ENCODE assay signal across 9 cellular contexts in the genomic region with DNA sequence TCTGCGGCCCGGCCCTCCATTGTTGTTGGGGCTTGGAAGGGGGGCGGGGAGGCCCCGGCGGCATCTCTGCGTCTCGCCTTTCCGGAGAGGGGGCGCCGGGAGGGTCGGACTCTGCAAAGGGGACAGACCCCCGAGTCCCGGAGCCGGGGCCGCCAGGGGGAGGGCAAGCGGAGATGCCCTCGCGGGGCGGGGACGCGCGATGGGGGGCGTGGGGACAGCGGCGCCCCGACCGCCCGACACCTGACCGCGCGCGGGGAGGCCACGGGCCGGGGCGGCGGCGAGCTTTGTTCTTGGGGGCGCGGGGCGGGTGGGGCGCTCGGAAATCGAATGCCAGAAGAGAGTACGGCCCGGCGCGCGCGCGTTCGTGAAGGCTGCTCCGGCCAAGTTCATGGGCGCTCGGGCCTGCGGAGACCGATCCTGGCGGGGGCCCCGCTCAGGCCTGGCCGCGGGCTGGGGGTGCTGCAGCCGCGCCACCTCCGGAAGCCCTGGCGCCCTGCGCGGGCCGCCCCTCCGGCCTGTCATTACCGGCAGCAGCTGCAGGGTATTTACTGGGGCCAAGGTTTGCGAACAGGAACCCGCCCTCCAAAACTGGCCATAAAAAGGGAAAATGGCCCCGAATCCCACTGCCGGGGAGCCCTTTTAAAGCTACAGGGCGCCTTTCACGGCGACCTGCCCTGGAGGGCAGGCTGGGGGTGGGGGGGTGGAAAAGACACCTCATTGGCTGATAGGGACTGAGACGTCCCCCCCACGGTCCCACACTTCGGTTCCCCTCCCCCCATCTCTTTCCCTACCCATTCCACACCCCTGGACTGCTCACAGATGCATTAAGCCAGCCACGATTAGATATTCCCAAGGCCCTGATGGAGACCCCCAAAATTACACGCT. TPM values are rescaled to one million over a fixed set of nuclear protein-coding genes. Genes with fewer than 3 reads are reported as not detected.
DNase-seq lines count a peak whose midpoint lies in the region; ATAC-seq lines count a peak whose summit lies in the region.
"Had no signal": no experiment of that assay in that cellular context is flagged by ENCODE, and none has a peak within 500 bp of the region (broad histone marks: within the 10 kb centered on the region; RNA-seq: fewer than 3 reads in every experiment).

No MANE protein-coding gene starts in this region.

- H3K36me3 ChIP-seq in iPS DF 6.9 (ENCODE audit: control insufficient read depth, insufficient read depth, low read length), result no peaks in the 10 kb centered on the region; the same call in 1 of the 2 replicates

- no peaks in the 10 kb centered on the region; the same call in 1 of the 2 replicates for H3K4me1 ChIP-seq in iPS DF 6.9 (ENCODE audit: control insufficient read depth, insufficient read depth, low read length)

- peak overlapping the region; percentile 52; the same call in 1 of the 2 replicates for H3K4me3 ChIP-seq in iPS DF 6.9 (ENCODE audit: low read length)

- peaks cover 21% of the 10 kb centered on the region for H3K4me1 Mint-ChIP-seq in activated naive CD4-positive, alpha-beta T cell treated with anti-CD3 and anti-CD28 coated beads for 36 hours (ENCODE audit: low read depth)
- H3K4me1 Mint-ChIP-seq in activated CD4-positive, alpha-beta memory T cell treated with anti-CD3 and anti-CD28 coated beads, Interleukin-2, amount 10 ng/mL, durations not matched to agents 7 days and 5 days, result peaks cover 37% of the 10 kb centered on the region
- peaks cover 38% of the 10 kb centered on the region for H3K4me1 Mint-ChIP-seq in stimulated activated memory B cell treated with anti-CD40 and anti-IgM and Interleukin-4, amounts not matched to agents 10 μg/mL and 1 μg/mL and 100 μg/mL, for 72 hours

- H3K27ac Mint-ChIP-seq in activated naive CD4-positive, alpha-beta T cell treated with anti-CD3 and anti-CD28 coated beads for 36 hours, result no peak overlapping the region
- H3K27ac Mint-ChIP-seq in activated naive CD4-positive, alpha-beta T cell treated with anti-CD3 and anti-CD28 coated beads, Interleukin-2, amount 50 U/mL, for 72 hours, result no peak overlapping the region
- H3K27ac Mint-ChIP-seq in activated CD4-positive, alpha-beta memory T cell treated with anti-CD3 and anti-CD28 coated beads, Interleukin-2, amount 10 ng/mL, durations not matched to agents 7 days and 5 days, result no peak overlapping the region
- no peak overlapping the region for H3K27ac Mint-ChIP-seq in stimulated activated memory B cell treated with anti-CD40 and anti-IgM and Interleukin-4, amounts not matched to agents 10 μg/mL and 1 μg/mL and 100 μg/mL, for 72 hours

- peaks cover 15% of the 10 kb centered on the region for H3K27me3 ChIP-seq in iPS DF 6.9 (ENCODE audit: control insufficient read depth, insufficient read depth, low read length)

- no CpG with 5 or more reads among the region's 81 CpGs for WGBS in iPS DF 6.9 (ENCODE audit: insufficient coverage, insufficient read length)

- intact Hi-C loops in activated naive CD4-positive, alpha-beta T cell treated with anti-CD3 and anti-CD28 coated beads for 36 hours (cut with micrococcal nuclease), result no loop called here

- no peak overlapping the region for H3K27ac ChIP-seq in iPS DF 6.9 (ENCODE audit: low read length)

- CTCF ChIA-PET in activated naive CD4-positive, alpha-beta T cell treated with anti-CD3 and anti-CD28 coated beads for 36 hours (lab: Charles Lee), result interaction anchor here (0.7 kb wide), 1 partner anchor 81 kb away, joined by 5 read pairs; no protein-coding TSS in a partner anchor
- CTCF ChIA-PET in activated CD4-positive, alpha-beta memory T cell treated with anti-CD3 and anti-CD28 coated beads, Interleukin-2, amount 10 ng/mL, durations not matched to agents 7 days and 5 days (lab: Charles Lee), result interaction anchor here (0.5 kb wide), 1 partner anchor 595 kb away, joined by 5 read pairs; no protein-coding TSS in a partner anchor

- DNase-seq in activated naive CD4-positive, alpha-beta T cell treated with anti-CD3 and anti-CD28 coated beads for 36 hours, result no peak
- no peak for DNase-seq in activated naive CD4-positive, alpha-beta T cell treated with anti-CD3 and anti-CD28 coated beads, Interleukin-2, amount 50 U/mL, for 72 hours (ENCODE audit: low spot score in 2 of 2)
- DNase-seq in activated CD4-positive, alpha-beta memory T cell treated with anti-CD3 and anti-CD28 coated beads, Interleukin-2, amount 10 ng/mL, durations not matched to agents 7 days and 5 days, result no peak
- no peak for DNase-seq in iPS DF 6.9 (ENCODE audit: low read depth, low spot score)
- DNase-seq in stimulated activated CD4-positive, alpha-beta T cell treated with anti-CD3 and anti-CD28 coated beads, Interleukin-1b, Interleukin-23, amount 100 ng/mL, for 48 hours, result no peak
- DNase-seq in SHP77 (lab: John Stamatoyannopoulos, UW), result no peak

- no peak for ATAC-seq in activated naive CD4-positive, alpha-beta T cell treated with anti-CD3 and anti-CD28 coated beads, Interleukin-2, amount 50 U/mL, for 72 hours
- no peak for ATAC-seq in stimulated activated memory B cell treated with anti-CD40 and anti-IgM and Interleukin-4, amounts not matched to agents 10 μg/mL and 1 μg/mL and 100 μg/mL, for 72 hours
- ATAC-seq in HG03342 (IDR thresholded peaks at IDR 0.05; ENCODE audit: unreplicated experiment), result no peak

- H3K9me3 Mint-ChIP-seq in activated naive CD4-positive, alpha-beta T cell treated with anti-CD3 and anti-CD28 coated beads for 36 hours, result no peaks in the 10 kb centered on the region
- no peaks in the 10 kb centered on the region for H3K9me3 Mint-ChIP-seq in activated naive CD4-positive, alpha-beta T cell treated with anti-CD3 and anti-CD28 coated beads, Interleukin-2, amount 50 U/mL, for 72 hours
- H3K9me3 Mint-ChIP-seq in activated CD4-positive, alpha-beta memory T cell treated with anti-CD3 and anti-CD28 coated beads, Interleukin-2, amount 10 ng/mL, durations not matched to agents 7 days and 5 days, result no peaks in the 10 kb centered on the region
- no peaks in the 10 kb centered on the region for H3K9me3 Mint-ChIP-seq in stimulated activated memory B cell treated with anti-CD40 and anti-IgM and Interleukin-4, amounts not matched to agents 10 μg/mL and 1 μg/mL and 100 μg/mL, for 72 hours

- H3K36me3 Mint-ChIP-seq in activated naive CD4-positive, alpha-beta T cell treated with anti-CD3 and anti-CD28 coated beads for 36 hours (ENCODE audit: low read depth), result no peaks in the 10 kb centered on the region
- H3K36me3 Mint-ChIP-seq in activated naive CD4-positive, alpha-beta T cell treated with anti-CD3 and anti-CD28 coated beads, Interleukin-2, amount 50 U/mL, for 72 hours, result peaks cover 0 to 12% of the 10 kb centered on the region in 2 donors
- H3K36me3 Mint-ChIP-seq in activated CD4-positive, alpha-beta memory T cell treated with anti-CD3 and anti-CD28 coated beads, Interleukin-2, amount 10 ng/mL, durations not matched to agents 7 days and 5 days (ENCODE audit: low read depth), result no peaks in the 10 kb centered on the region
- H3K36me3 Mint-ChIP-seq in stimulated activated memory B cell treated with anti-CD40 and anti-IgM and Interleukin-4, amounts not matched to agents 10 μg/mL and 1 μg/mL and 100 μg/mL, for 72 hours, result no peaks in the 10 kb centered on the region

- POLR2A ChIA-PET in activated CD4-positive, alpha-beta memory T cell treated with anti-CD3 and anti-CD28 coated beads, Interleukin-2, amount 10 ng/mL, durations not matched to agents 7 days and 5 days (lab: Charles Lee), result no interaction called here

- H3K4me3 Mint-ChIP-seq in activated naive CD4-positive, alpha-beta T cell treated with anti-CD3 and anti-CD28 coated beads for 36 hours, result peak overlapping the region; percentile 62
- peak overlapping the region; percentile 36 for H3K4me3 Mint-ChIP-seq in activated CD4-positive, alpha-beta memory T cell treated with anti-CD3 and anti-CD28 coated beads, Interleukin-2, amount 10 ng/mL, durations not matched to agents 7 days and 5 days
- peak overlapping the region; percentile 57 for H3K4me3 Mint-ChIP-seq in stimulated activated memory B cell treated with anti-CD40 and anti-IgM and Interleukin-4, amounts not matched to agents 10 μg/mL and 1 μg/mL and 100 μg/mL, for 72 hours

- peaks cover 33% of the 10 kb centered on the region for H3K27me3 Mint-ChIP-seq in activated naive CD4-positive, alpha-beta T cell treated with anti-CD3 and anti-CD28 coated beads for 36 hours (ENCODE audit: low read depth)
- peaks cover 29% of the 10 kb centered on the region for H3K27me3 Mint-ChIP-seq in activated CD4-positive, alpha-beta memory T cell treated with anti-CD3 and anti-CD28 coated beads, Interleukin-2, amount 10 ng/mL, durations not matched to agents 7 days and 5 days
- peaks cover 59% of the 10 kb centered on the region for H3K27me3 Mint-ChIP-seq in stimulated activated memory B cell treated with anti-CD40 and anti-IgM and Interleukin-4, amounts not matched to agents 10 μg/mL and 1 μg/mL and 100 μg/mL, for 72 hours

- H3K9me3 ChIP-seq in iPS DF 6.9 (ENCODE audit: control insufficient read depth, insufficient read depth, low read length), result no peaks in the 10 kb centered on the region

RNA-seq across cellular contexts. Expression of a gene that starts 11.1 kb away (rescaled TPM):
- total RNA-seq in activated naive CD4-positive, alpha-beta T cell treated with anti-CD3 and anti-CD28 coated beads for 36 hours, result under 1 TPM; 0.55 to 0.74 TPM
- under 1 TPM; 0.88 to 0.98 TPM for total RNA-seq in activated naive CD4-positive, alpha-beta T cell treated with anti-CD3 and anti-CD28 coated beads, Interleukin-2, amount 50 U/mL, for 72 hours
- total RNA-seq in activated CD4-positive, alpha-beta memory T cell treated with anti-CD3 and anti-CD28 coated beads, Interleukin-2, amount 10 ng/mL, durations not matched to agents 7 days and 5 days, result under 1 TPM; 0.65 to 0.95 TPM
- total RNA-seq: dermis microvascular lymphatic vessel endothelial cell had no signal

RNA-seq across cellular contexts. Expression of a gene that starts 40.1 kb away (rescaled TPM):
- 1 to 10 TPM; 5.8 to 5.9 TPM for total RNA-seq in activated naive CD4-positive, alpha-beta T cell treated with anti-CD3 and anti-CD28 coated beads for 36 hours
- 10 to 100 TPM in 1 of 2 donors, 1 to 10 TPM in 1; 5.1 to 10.5 TPM for total RNA-seq in activated naive CD4-positive, alpha-beta T cell treated with anti-CD3 and anti-CD28 coated beads, Interleukin-2, amount 50 U/mL, for 72 hours
- 1 to 10 TPM; 3.8 to 4.4 TPM for total RNA-seq in activated CD4-positive, alpha-beta memory T cell treated with anti-CD3 and anti-CD28 coated beads, Interleukin-2, amount 10 ng/mL, durations not matched to agents 7 days and 5 days

RNA-seq across cellular contexts. Expression of a gene that starts 40.2 kb away (rescaled TPM):
- 10 to 100 TPM; 27.4 to 28.6 TPM for total RNA-seq in activated naive CD4-positive, alpha-beta T cell treated with anti-CD3 and anti-CD28 coated beads for 36 hours
- 10 to 100 TPM; 29.4 to 57.9 TPM for total RNA-seq in activated naive CD4-positive, alpha-beta T cell treated with anti-CD3 and anti-CD28 coated beads, Interleukin-2, amount 50 U/mL, for 72 hours
- total RNA-seq in activated CD4-positive, alpha-beta memory T cell treated with anti-CD3 and anti-CD28 coated beads, Interleukin-2, amount 10 ng/mL, durations not matched to agents 7 days and 5 days, result 10 to 100 TPM; 30.6 to 32.7 TPM
